Comparison of ENCODE assay signal across 8 cellular contexts in the genomic region with DNA sequence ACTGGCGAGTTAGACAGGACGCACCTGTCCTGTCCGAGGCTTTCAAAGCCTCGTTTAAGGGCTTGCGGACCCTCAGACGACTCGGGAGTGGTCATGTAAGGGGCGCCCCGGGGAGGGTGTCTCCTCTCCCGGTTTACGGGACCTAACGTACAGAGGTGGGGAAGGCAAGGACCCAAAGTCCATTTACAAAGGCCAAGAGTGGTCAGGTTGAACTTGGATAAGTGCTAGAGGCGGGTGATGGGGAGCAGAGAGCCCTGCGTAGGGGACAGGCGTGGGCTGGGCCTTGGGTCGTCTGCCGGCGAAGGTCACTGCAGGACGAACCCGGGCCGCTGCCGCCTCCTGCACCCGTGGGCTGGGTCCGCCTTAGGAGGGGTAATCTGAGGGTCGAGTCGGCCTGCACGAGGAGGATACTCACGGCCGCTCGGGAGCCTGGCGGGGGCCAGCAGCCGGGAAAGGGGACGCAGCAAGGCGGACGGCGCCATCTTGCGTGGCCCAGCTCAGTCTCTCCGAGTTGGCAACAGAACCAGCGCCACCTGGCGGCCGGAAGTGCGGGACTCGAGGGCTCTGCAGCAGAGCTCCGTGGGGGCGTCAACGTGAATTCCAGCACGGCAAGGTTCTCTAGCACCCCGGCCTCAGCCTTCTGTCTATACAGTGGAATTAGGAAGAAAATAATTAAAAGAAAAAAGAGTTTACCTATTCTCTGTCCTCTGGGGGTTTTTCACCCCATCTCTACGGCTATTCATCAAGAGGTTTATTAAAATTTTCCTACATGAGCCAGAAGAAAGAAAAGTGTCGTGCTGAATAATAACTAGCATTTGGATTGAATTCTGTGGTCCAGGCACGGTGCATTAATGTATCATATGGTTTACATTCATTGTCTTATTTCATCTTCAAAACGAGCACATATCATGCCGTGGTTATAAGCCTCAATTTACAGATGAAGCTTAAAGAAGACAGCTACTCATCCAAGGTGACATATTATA. TPM values are rescaled to one million over a fixed set of nuclear protein-coding genes. Genes with fewer than 3 reads are reported as not detected.
DNase-seq lines count a peak whose midpoint lies in the region; ATAC-seq and TF ChIP-seq lines count a peak whose summit lies in the region.

No MANE protein-coding gene starts in this region.

- H3K27ac Mint-ChIP-seq in GM23338, result peak overlapping the region; percentile 91
- peak overlapping the region; percentile 99 for H3K27ac Mint-ChIP-seq in activated T-helper 17 cell treated with anti-CD3 and anti-CD28 coated beads, Interleukin-2, amount 50 U/mL, for 72 hours
- peak overlapping the region; percentile 96 for H3K27ac Mint-ChIP-seq in nephron progenitor cell
- H3K27ac Mint-ChIP-seq in stimulated activated naive CD8-positive, alpha-beta T cell treated with anti-CD3 and anti-CD28 coated beads, Interleukin-15, Interleukin-2, amounts not matched to agents 100 ng/mL and 50 ng/mL, for 24 hours, result peak overlapping the region; percentile 99

- H2AFZ ChIP-seq in GM23338, result peak overlapping the region; percentile 98

- H3K79me2 ChIP-seq in GM23338 (replicated peaks; ENCODE audit: insufficient read depth), result peaks cover 15% of the 10 kb centered on the region

- H3K36me3 Mint-ChIP-seq in GM23338 (ENCODE audit: low read depth) (peaks cover 28% of the 10 kb centered on the region; the same call in 2 of the 3 replicates), nephron progenitor cell (ENCODE audit: low read depth) (peaks cover 33% of the 10 kb centered on the region)
- peaks cover 51% of the 10 kb centered on the region for H3K36me3 Mint-ChIP-seq in activated T-helper 17 cell treated with anti-CD3 and anti-CD28 coated beads, Interleukin-2, amount 50 U/mL, for 72 hours (ENCODE audit: low read depth)
- peaks cover 27% of the 10 kb centered on the region for H3K36me3 Mint-ChIP-seq in stimulated activated naive CD8-positive, alpha-beta T cell treated with anti-CD3 and anti-CD28 coated beads, Interleukin-15, Interleukin-2, amounts not matched to agents 100 ng/mL and 50 ng/mL, for 24 hours (ENCODE audit: low read depth)

- peak overlapping the region; percentile 76 for H3K27ac ChIP-seq in GM23338 (ENCODE audit: low read depth)

- peaks cover 3% of the 10 kb centered on the region; the same call in 1 of the 2 replicates for H3K36me3 ChIP-seq in GM23338 (ENCODE audit: insufficient read depth)

- peaks cover 7% of the 10 kb centered on the region for H3K27me3 Mint-ChIP-seq in GM23338 (ENCODE audit: insufficient read depth, low read depth, poor library complexity)
- no peaks in the 10 kb centered on the region for H3K27me3 Mint-ChIP-seq in activated T-helper 17 cell treated with anti-CD3 and anti-CD28 coated beads, Interleukin-2, amount 50 U/mL, for 72 hours
- H3K27me3 Mint-ChIP-seq in nephron progenitor cell (ENCODE audit: low read depth, poor library complexity), result peaks cover 3% of the 10 kb centered on the region
- H3K27me3 Mint-ChIP-seq in stimulated activated naive CD8-positive, alpha-beta T cell treated with anti-CD3 and anti-CD28 coated beads, Interleukin-15, Interleukin-2, amounts not matched to agents 100 ng/mL and 50 ng/mL, for 24 hours, result no peaks in the 10 kb centered on the region

- H3K4me3 Mint-ChIP-seq in GM23338, result peak overlapping the region; percentile 96
- peak overlapping the region; percentile 99 for H3K4me3 Mint-ChIP-seq in activated T-helper 17 cell treated with anti-CD3 and anti-CD28 coated beads, Interleukin-2, amount 50 U/mL, for 72 hours
- peak overlapping the region; percentile 99 for H3K4me3 Mint-ChIP-seq in nephron progenitor cell
- H3K4me3 Mint-ChIP-seq in stimulated activated naive CD8-positive, alpha-beta T cell treated with anti-CD3 and anti-CD28 coated beads, Interleukin-15, Interleukin-2, amounts not matched to agents 100 ng/mL and 50 ng/mL, for 24 hours, result peak overlapping the region; percentile 96

- peak; percentile 81 to 99 for TF ChIP-seq CTCF in GM23338 (conservative IDR thresholded peaks at IDR 0.05; ENCODE audit: low read depth in 2 of 2)
- peak; percentile 85 for TF ChIP-seq CTCF in fibroblast of pulmonary artery (IDR thresholded peaks at IDR 0.05; ENCODE audit: low read length, missing control alignments)
- TF ChIP-seq CTCF in nephron progenitor cell (IDR thresholded peaks at IDR 0.05), result peak; percentile 96

- peaks cover 18% of the 10 kb centered on the region; the same call in 2 of the 3 replicates for H3K4me1 Mint-ChIP-seq in GM23338
- peaks cover 13% of the 10 kb centered on the region for H3K4me1 Mint-ChIP-seq in activated T-helper 17 cell treated with anti-CD3 and anti-CD28 coated beads, Interleukin-2, amount 50 U/mL, for 72 hours
- peaks cover 40% of the 10 kb centered on the region for H3K4me1 Mint-ChIP-seq in nephron progenitor cell
- H3K4me1 Mint-ChIP-seq in stimulated activated naive CD8-positive, alpha-beta T cell treated with anti-CD3 and anti-CD28 coated beads, Interleukin-15, Interleukin-2, amounts not matched to agents 100 ng/mL and 50 ng/mL, for 24 hours (ENCODE audit: low read depth), result peaks cover 50% of the 10 kb centered on the region

- H3K9me2 ChIP-seq in GM23338 (ENCODE audit: insufficient read depth), result no peaks in the 10 kb centered on the region

- peak overlapping the region; percentile 96 for H3K4me3 ChIP-seq in GM23338
- peak overlapping the region; percentile 77 for H3K4me3 ChIP-seq in fibroblast of pulmonary artery (replicated peaks; ENCODE audit: low read depth, low read length)

- no peaks in the 10 kb centered on the region for H3K27me3 ChIP-seq in GM23338 (ENCODE audit: insufficient read depth)

- no peaks in the 10 kb centered on the region for H4K20me1 ChIP-seq in GM23338 (replicated peaks; ENCODE audit: insufficient read depth)

- H3K4me1 ChIP-seq in GM23338 (ENCODE audit: insufficient read depth), result peaks cover 19% of the 10 kb centered on the region; the same call in 1 of the 2 replicates

- no peaks in the 10 kb centered on the region; the same call in 1 of the 2 replicates for H3F3A ChIP-seq in GM23338 (replicated peaks; ENCODE audit: low read depth)

- H3K4me2 ChIP-seq in GM23338, result peak overlapping the region; percentile 97

- H3K9me3 Mint-ChIP-seq in GM23338 (no peaks in the 10 kb centered on the region), nephron progenitor cell (no peaks in the 10 kb centered on the region)
- H3K9me3 Mint-ChIP-seq in activated T-helper 17 cell treated with anti-CD3 and anti-CD28 coated beads, Interleukin-2, amount 50 U/mL, for 72 hours, result no peaks in the 10 kb centered on the region
- no peaks in the 10 kb centered on the region for H3K9me3 Mint-ChIP-seq in stimulated activated naive CD8-positive, alpha-beta T cell treated with anti-CD3 and anti-CD28 coated beads, Interleukin-15, Interleukin-2, amounts not matched to agents 100 ng/mL and 50 ng/mL, for 24 hours

- DNase-seq in EH (ENCODE audit: low read depth), result peak; percentile 90
- DNase-seq in GM23338 (ENCODE audit: low spot score), result peak; percentile 97
- DNase-seq in LHCN-M2 (ENCODE audit: low read depth), result peak; percentile 87
- peak; percentile 95 for DNase-seq in RKO (ENCODE audit: low spot score)
- DNase-seq in fibroblast of pulmonary artery (ENCODE audit: low read depth), result peak; percentile 94
- DNase-seq in nephron progenitor cell, result peak; percentile 100

- ATAC-seq in GM23338, result peak; percentile 96
- ATAC-seq in activated T-helper 17 cell treated with anti-CD3 and anti-CD28 coated beads, Interleukin-2, amount 50 U/mL, for 72 hours (replicated peaks), result peak; percentile 91

TF ChIP-seq in GM23338, 12 proteins besides CTCF, POLR2A, EP300 and RAD21 (continues in another document):
- TF ChIP-seq POLR2AphosphoS5 (IDR thresholded peaks at IDR 0.05; ENCODE audit: low read depth) (peak; percentile 64), CREB1 (CRISPR knock-in tag; IDR thresholded peaks at IDR 0.05; ENCODE audit: low read depth) (no peak)
- TF ChIP-seq, protein P1, sequence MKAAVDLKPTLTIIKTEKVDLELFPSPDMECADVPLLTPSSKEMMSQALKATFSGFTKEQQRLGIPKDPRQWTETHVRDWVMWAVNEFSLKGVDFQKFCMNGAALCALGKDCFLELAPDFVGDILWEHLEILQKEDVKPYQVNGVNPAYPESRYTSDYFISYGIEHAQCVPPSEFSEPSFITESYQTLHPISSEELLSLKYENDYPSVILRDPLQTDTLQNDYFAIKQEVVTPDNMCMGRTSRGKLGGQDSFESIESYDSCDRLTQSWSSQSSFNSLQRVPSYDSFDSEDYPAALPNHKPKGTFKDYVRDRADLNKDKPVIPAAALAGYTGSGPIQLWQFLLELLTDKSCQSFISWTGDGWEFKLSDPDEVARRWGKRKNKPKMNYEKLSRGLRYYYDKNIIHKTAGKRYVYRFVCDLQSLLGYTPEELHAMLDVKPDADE (IDR thresholded peaks at IDR 0.05), result 0 out of 2 replicates have a peak, but pooled peaks have one; percentile 23

RNA-seq across cellular contexts. Expression of a gene that starts 5.7 kb away (rescaled TPM):
- 95.0 and 101 TPM in 2 replicates for total RNA-seq in GM23338 (2014; rRNA removed; shearing (Covaris generic))
- polyA plus RNA-seq in GM23338 (2016; fragmentation: Nextera tagmentation; extraction: Ambion mirVana), result 48.2 and 80.1 TPM in 2 replicates
- 45.7 and 60.3 TPM in 2 replicates for total RNA-seq in LHCN-M2 (2014; rRNA removed)
- 12.6 TPM for polyA plus RNA-seq in LHCN-M2 (2012)
- total RNA-seq in activated T-helper 17 cell treated with anti-CD3 and anti-CD28 coated beads, Interleukin-2, amount 50 U/mL, for 72 hours, result 100 to 1,000 TPM in 1 of 2 donors, 10 to 100 TPM in 1; 54.2 to 106 TPM

RNA-seq across cellular contexts. Expression of a gene that starts 6.7 kb away (rescaled TPM):
- total RNA-seq in GM23338 (2014; rRNA removed; shearing (Covaris generic)), result 31.8 and 44.4 TPM in 2 replicates
- 367 and 418 TPM in 2 replicates for polyA plus RNA-seq in GM23338 (2016; fragmentation: Nextera tagmentation; extraction: Ambion mirVana)
- 34.4 and 48.5 TPM in 2 replicates for total RNA-seq in LHCN-M2 (2014; rRNA removed)
- 84.5 TPM for polyA plus RNA-seq in LHCN-M2 (2012)
- total RNA-seq in activated T-helper 17 cell treated with anti-CD3 and anti-CD28 coated beads, Interleukin-2, amount 50 U/mL, for 72 hours, result 10 to 100 TPM; 34.9 to 43.6 TPM

RNA-seq across cellular contexts. Expression of a gene that starts 15.6 kb away (rescaled TPM):
- 2.4 and 2.8 TPM in 2 replicates for total RNA-seq in GM23338 (2014; rRNA removed; shearing (Covaris generic))
- polyA plus RNA-seq in GM23338 (2016; fragmentation: Nextera tagmentation; extraction: Ambion mirVana), result 4.1 and 4.7 TPM in 2 replicates
- 1.8 and 2.1 TPM in 2 replicates for total RNA-seq in LHCN-M2 (2014; rRNA removed)
- polyA plus RNA-seq in LHCN-M2 (2012), result 3.5 TPM
- under 1 TPM in 1 of 2 donors, not detected in 1; 0.98 TPM for total RNA-seq in activated T-helper 17 cell treated with anti-CD3 and anti-CD28 coated beads, Interleukin-2, amount 50 U/mL, for 72 hours

Comparison
In these comparisons a context has a peak if more than half of its experiments do, and no peak if none do; other contexts are left out.
1. Peak in every context shown above with its lines: DNase-seq, ATAC-seq, H3K4me3 ChIP-seq and H3K27ac ChIP-seq.